Comparison of ENCODE assay signal across 8 cellular contexts in genomic region chr7:47819054-47819920, GRCh38.
DNase-seq lines count a peak whose midpoint lies in the region; ATAC-seq and TF ChIP-seq lines count a peak whose summit lies in the region.

No MANE protein-coding gene starts in this region.

- peak; percentile 95 for TF ChIP-seq CTCF in foreskin fibroblast (IDR thresholded peaks at IDR 0.05; ENCODE audit: low read depth, low read length)

- DNase-seq in ELF-1 (ENCODE audit: low read depth, low spot score) (peak; percentile 53), NCI-H748 (lab: John Stamatoyannopoulos, UW; ENCODE audit: unreplicated experiment) (peak; percentile 67), activated T-cell treated with anti-CD3 and anti-CD28 coated beads for 48 hours (ENCODE audit: low read depth) (peak; percentile 30), foreskin fibroblast (peak; percentile 69 to 91), occipital lobe (lab: John Stamatoyannopoulos, UW) (peak; percentile 59), DMS79 treated with DMSO at 0.1 percent for 48 hours (lab: John Stamatoyannopoulos, UW) (no peak)

- ATAC-seq in HG02678 (IDR thresholded peaks at IDR 0.05; ENCODE audit: unreplicated experiment) (peak; percentile 68), HG03095 (IDR thresholded peaks at IDR 0.05; ENCODE audit: unreplicated experiment) (no peak)

- H3K4me3 ChIP-seq in foreskin fibroblast (ENCODE audit: low read depth in 1 of 2, low read length in 2 of 2) = no peak overlapping the region
